ENCODE assay signal across 16 cellular contexts in the genomic region with DNA sequence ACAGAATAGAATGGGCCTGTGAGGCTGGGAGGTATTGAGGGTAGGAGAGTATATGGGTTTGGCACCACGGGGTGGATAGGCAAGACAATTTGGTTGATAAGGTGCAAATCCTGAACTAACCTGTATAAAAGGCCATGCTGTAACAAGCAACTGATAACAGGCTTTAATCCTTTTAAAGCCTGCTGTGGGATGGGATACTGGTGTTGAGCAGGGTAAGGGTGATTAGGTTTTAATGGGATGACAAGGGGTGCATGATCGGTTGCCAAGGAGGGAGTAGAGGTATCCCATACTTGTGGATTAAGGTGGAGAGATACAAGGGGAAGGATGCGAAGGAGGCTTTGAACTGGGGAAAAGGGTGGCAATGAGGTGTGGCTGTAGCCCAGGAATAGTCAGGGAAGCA. TPM values are rescaled to one million over a fixed set of nuclear protein-coding genes. Genes with fewer than 3 reads are reported as not detected.
"Had no signal": no experiment of that assay in that cellular context is flagged by ENCODE, and none has a peak within 500 bp of the region (broad histone marks: within the 10 kb centered on the region; RNA-seq: fewer than 3 reads in every experiment).

No MANE protein-coding gene starts in this region.

RNA-seq across cellular contexts. Expression of a gene that starts 13.3 kb away (rescaled TPM):
- total RNA-seq: activated CD4-positive, alpha-beta memory T cell treated with anti-CD3 and anti-CD28 coated beads for 36 hours; activated CD4-positive, alpha-beta T cell treated with anti-CD3 and anti-CD28 coated beads for 36 hours; activated CD8-positive, alpha-beta memory T cell treated with anti-CD3 and anti-CD28 coated beads for 36 hours; activated CD8-positive, alpha-beta T cell treated with anti-CD3 and anti-CD28 coated beads for 36 hours; activated naive CD4-positive, alpha-beta T cell treated with anti-CD3 and anti-CD28 coated beads for 36 hours; activated naive CD4-positive, alpha-beta T cell treated with anti-CD3 and anti-CD28 coated beads, Interleukin-2, amount 50 U/mL, for 72 hours; activated naive CD8-positive, alpha-beta T cell treated with anti-CD3 and anti-CD28 coated beads for 36 hours; activated T-cell treated with anti-CD3 and anti-CD28 coated beads, Interleukin-2, amount 50 U/mL, for 72 hours; activated T-helper 1 cell treated with anti-CD3 and anti-CD28 coated beads, Interleukin-12 subunit alpha, Interleukin-12 subunit beta, Interleukin-2, Interleukin-4 antibody, amounts not matched to agents 30 ng/mL and 10 ng/mL and 1 ng/mL, durations not matched to agents 14 hours and 24 hours and 36 hours had no signal

RNA-seq across cellular contexts. Expression of a gene that starts 34.9 kb away (rescaled TPM):
- total RNA-seq: activated T-cell treated with anti-CD3 and anti-CD28 coated beads, Interleukin-2, amount 50 U/mL, for 72 hours; astrocyte had no signal

RNA-seq across cellular contexts. Expression of a gene that starts 47.7 kb away (rescaled TPM):
- total RNA-seq: activated CD4-positive, alpha-beta memory T cell treated with anti-CD3 and anti-CD28 coated beads for 36 hours; activated CD4-positive, alpha-beta T cell treated with anti-CD3 and anti-CD28 coated beads for 36 hours; activated CD8-positive, alpha-beta memory T cell treated with anti-CD3 and anti-CD28 coated beads for 36 hours; activated CD8-positive, alpha-beta T cell treated with anti-CD3 and anti-CD28 coated beads for 36 hours; activated naive CD4-positive, alpha-beta T cell treated with anti-CD3 and anti-CD28 coated beads for 36 hours; activated naive CD4-positive, alpha-beta T cell treated with anti-CD3 and anti-CD28 coated beads, Interleukin-2, amount 50 U/mL, for 72 hours; activated naive CD8-positive, alpha-beta T cell treated with anti-CD3 and anti-CD28 coated beads for 36 hours; activated T-cell treated with anti-CD3 and anti-CD28 coated beads, Interleukin-2, amount 50 U/mL, for 4 hours; activated T-cell treated with anti-CD3 and anti-CD28 coated beads, Interleukin-2, amount 50 U/mL, for 72 hours; activated T-helper 1 cell treated with anti-CD3 and anti-CD28 coated beads, Interleukin-12 subunit alpha, Interleukin-12 subunit beta, Interleukin-2, Interleukin-4 antibody, amounts not matched to agents 30 ng/mL and 10 ng/mL and 1 ng/mL, durations not matched to agents 14 hours and 24 hours and 36 hours; activated T-helper 17 cell treated with anti-CD3 and anti-CD28 coated beads, Interleukin-2, amount 50 U/mL, for 72 hours; adrenal gland; aorta; astrocyte; body of pancreas; cardiac septum had no signal
- polyA plus RNA-seq: adrenal gland, aorta had no signal
